In genomic region chr19:409006-409514, GRCh38 we compare ENCODE assay signal across 1 cellular context.
TF ChIP-seq lines count a peak whose summit lies in the region.

Gene C2CD4C, minus strand, starts transcription at chr19:409147. Its CDS starts 786 bp downstream, at chr19:408361.

TF ChIP-seq in HEK293, 187 proteins besides CTCF, POLR2A, EP300 and RAD21 (continued from another document):
- TF ChIP-seq, protein P1, sequence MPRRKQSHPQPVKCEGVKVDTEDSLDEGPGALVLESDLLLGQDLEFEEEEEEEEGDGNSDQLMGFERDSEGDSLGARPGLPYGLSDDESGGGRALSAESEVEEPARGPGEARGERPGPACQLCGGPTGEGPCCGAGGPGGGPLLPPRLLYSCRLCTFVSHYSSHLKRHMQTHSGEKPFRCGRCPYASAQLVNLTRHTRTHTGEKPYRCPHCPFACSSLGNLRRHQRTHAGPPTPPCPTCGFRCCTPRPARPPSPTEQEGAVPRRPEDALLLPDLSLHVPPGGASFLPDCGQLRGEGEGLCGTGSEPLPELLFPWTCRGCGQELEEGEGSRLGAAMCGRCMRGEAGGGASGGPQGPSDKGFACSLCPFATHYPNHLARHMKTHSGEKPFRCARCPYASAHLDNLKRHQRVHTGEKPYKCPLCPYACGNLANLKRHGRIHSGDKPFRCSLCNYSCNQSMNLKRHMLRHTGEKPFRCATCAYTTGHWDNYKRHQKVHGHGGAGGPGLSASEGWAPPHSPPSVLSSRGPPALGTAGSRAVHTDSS (tag by site-specific recombination; IDR thresholded peaks at IDR 0.05) = no peak
- TF ChIP-seq ZEB2 (tag by site-specific recombination; IDR thresholded peaks at IDR 0.05) (peak; percentile 59; the same call in 1 of the 2 replicates), ZNF571 (tag by site-specific recombination; IDR thresholded peaks at IDR 0.05) (no peak), ZBTB20 (tag by site-specific recombination; IDR thresholded peaks at IDR 0.05) (peak; percentile 69), ZNF426 (tag by site-specific recombination; IDR thresholded peaks at IDR 0.05) (no peak), ZNF530 (tag by site-specific recombination; IDR thresholded peaks at IDR 0.05; ENCODE audit: low read depth) (no peak), ZNF521 (tag by site-specific recombination; IDR thresholded peaks at IDR 0.05) (no peak), ZNF701 (tag by site-specific recombination; IDR thresholded peaks at IDR 0.05) (no peak), PATZ1 (tag by site-specific recombination; IDR thresholded peaks at IDR 0.05) (peak; percentile 15; the same call in 1 of the 2 replicates), ZNF843 (tag by site-specific recombination; IDR thresholded peaks at IDR 0.05) (no peak), ZNF660 (tag by site-specific recombination; IDR thresholded peaks at IDR 0.05) (no peak), ZNF792 (tag by site-specific recombination; IDR thresholded peaks at IDR 0.05) (no peak), ZNF24 (tag by site-specific recombination; IDR thresholded peaks at IDR 0.05) (no peak), ZNF639 (tag by site-specific recombination; IDR thresholded peaks at IDR 0.05) (no peak), ZNF555 (tag by site-specific recombination; conservative IDR thresholded peaks at IDR 0.05) (no peak), ZFHX2 (tag by site-specific recombination; conservative IDR thresholded peaks at IDR 0.05) (peak; percentile 92), ZBTB21 (tag by site-specific recombination; IDR thresholded peaks at IDR 0.05) (peak; percentile 52), GLIS1 (tag by site-specific recombination; IDR thresholded peaks at IDR 0.05) (peak; percentile 61; the same call in 1 of the 2 replicates), ZNF585B (tag by site-specific recombination; IDR thresholded peaks at IDR 0.05) (no peak), ZNF157 (tag by site-specific recombination; IDR thresholded peaks at IDR 0.05) (no peak), AEBP2 (tag by site-specific recombination; IDR thresholded peaks at IDR 0.05; ENCODE audit: borderline replicate concordance) (no peak), KLF9 (tag by site-specific recombination; IDR thresholded peaks at IDR 0.05; ENCODE audit: low read depth) (peak; percentile 36; the same call in 1 of the 2 replicates), ZNF664 (tag by site-specific recombination; IDR thresholded peaks at IDR 0.05) (no peak), GFI1B (tag by site-specific recombination; IDR thresholded peaks at IDR 0.05) (no peak), SALL2 (tag by site-specific recombination; IDR thresholded peaks at IDR 0.05; ENCODE audit: borderline replicate concordance) (no peak), YY1 (tag by site-specific recombination; IDR thresholded peaks at IDR 0.05) (no peak), ZNF214 (tag by site-specific recombination; IDR thresholded peaks at IDR 0.05; ENCODE audit: borderline replicate concordance) (no peak), ZIC2 (tag by site-specific recombination; IDR thresholded peaks at IDR 0.05) (peak; percentile 70; the same call in 1 of the 2 replicates), ZNF416 (tag by site-specific recombination; IDR thresholded peaks at IDR 0.05) (no peak), TRIM28 (IDR thresholded peaks at IDR 0.05; ENCODE audit: borderline replicate concordance, low read length) (no peak), ZNF529 (tag by site-specific recombination; IDR thresholded peaks at IDR 0.05; ENCODE audit: insufficient replicate concordance) (no peak), ZNF350 (tag by site-specific recombination; IDR thresholded peaks at IDR 0.05) (no peak)
- TF ChIP-seq, protein P2, sequence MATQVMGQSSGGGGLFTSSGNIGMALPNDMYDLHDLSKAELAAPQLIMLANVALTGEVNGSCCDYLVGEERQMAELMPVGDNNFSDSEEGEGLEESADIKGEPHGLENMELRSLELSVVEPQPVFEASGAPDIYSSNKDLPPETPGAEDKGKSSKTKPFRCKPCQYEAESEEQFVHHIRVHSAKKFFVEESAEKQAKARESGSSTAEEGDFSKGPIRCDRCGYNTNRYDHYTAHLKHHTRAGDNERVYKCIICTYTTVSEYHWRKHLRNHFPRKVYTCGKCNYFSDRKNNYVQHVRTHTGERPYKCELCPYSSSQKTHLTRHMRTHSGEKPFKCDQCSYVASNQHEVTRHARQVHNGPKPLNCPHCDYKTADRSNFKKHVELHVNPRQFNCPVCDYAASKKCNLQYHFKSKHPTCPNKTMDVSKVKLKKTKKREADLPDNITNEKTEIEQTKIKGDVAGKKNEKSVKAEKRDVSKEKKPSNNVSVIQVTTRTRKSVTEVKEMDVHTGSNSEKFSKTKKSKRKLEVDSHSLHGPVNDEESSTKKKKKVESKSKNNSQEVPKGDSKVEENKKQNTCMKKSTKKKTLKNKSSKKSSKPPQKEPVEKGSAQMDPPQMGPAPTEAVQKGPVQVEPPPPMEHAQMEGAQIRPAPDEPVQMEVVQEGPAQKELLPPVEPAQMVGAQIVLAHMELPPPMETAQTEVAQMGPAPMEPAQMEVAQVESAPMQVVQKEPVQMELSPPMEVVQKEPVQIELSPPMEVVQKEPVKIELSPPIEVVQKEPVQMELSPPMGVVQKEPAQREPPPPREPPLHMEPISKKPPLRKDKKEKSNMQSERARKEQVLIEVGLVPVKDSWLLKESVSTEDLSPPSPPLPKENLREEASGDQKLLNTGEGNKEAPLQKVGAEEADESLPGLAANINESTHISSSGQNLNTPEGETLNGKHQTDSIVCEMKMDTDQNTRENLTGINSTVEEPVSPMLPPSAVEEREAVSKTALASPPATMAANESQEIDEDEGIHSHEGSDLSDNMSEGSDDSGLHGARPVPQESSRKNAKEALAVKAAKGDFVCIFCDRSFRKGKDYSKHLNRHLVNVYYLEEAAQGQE (tag by site-specific recombination; IDR thresholded peaks at IDR 0.05) = no peak
- TF ChIP-seq, protein P3, sequence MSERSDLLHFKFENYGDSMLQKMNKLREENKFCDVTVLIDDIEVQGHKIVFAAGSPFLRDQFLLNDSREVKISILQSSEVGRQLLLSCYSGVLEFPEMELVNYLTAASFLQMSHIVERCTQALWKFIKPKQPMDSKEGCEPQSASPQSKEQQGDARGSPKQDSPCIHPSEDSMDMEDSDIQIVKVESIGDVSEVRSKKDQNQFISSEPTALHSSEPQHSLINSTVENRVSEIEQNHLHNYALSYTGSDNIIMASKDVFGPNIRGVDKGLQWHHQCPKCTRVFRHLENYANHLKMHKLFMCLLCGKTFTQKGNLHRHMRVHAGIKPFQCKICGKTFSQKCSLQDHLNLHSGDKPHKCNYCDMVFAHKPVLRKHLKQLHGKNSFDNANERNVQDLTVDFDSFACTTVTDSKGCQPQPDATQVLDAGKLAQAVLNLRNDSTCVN (tag by site-specific recombination; optimal IDR thresholded peaks at IDR 0.05) = peak; percentile 43
- TF ChIP-seq, protein P4, sequence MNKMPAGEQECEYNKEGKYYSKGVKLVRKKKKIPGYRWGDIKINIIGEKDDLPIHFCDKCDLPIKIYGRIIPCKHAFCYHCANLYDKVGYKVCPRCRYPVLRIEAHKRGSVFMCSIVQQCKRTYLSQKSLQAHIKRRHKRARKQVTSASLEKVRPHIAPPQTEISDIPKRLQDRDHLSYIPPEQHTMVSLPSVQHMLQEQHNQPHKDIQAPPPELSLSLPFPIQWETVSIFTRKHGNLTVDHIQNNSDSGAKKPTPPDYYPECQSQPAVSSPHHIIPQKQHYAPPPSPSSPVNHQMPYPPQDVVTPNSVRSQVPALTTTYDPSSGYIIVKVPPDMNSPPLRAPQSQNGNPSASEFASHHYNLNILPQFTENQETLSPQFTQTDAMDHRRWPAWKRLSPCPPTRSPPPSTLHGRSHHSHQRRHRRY (tag by site-specific recombination; IDR thresholded peaks at IDR 0.05) = no peak
- TF ChIP-seq, protein P5, sequence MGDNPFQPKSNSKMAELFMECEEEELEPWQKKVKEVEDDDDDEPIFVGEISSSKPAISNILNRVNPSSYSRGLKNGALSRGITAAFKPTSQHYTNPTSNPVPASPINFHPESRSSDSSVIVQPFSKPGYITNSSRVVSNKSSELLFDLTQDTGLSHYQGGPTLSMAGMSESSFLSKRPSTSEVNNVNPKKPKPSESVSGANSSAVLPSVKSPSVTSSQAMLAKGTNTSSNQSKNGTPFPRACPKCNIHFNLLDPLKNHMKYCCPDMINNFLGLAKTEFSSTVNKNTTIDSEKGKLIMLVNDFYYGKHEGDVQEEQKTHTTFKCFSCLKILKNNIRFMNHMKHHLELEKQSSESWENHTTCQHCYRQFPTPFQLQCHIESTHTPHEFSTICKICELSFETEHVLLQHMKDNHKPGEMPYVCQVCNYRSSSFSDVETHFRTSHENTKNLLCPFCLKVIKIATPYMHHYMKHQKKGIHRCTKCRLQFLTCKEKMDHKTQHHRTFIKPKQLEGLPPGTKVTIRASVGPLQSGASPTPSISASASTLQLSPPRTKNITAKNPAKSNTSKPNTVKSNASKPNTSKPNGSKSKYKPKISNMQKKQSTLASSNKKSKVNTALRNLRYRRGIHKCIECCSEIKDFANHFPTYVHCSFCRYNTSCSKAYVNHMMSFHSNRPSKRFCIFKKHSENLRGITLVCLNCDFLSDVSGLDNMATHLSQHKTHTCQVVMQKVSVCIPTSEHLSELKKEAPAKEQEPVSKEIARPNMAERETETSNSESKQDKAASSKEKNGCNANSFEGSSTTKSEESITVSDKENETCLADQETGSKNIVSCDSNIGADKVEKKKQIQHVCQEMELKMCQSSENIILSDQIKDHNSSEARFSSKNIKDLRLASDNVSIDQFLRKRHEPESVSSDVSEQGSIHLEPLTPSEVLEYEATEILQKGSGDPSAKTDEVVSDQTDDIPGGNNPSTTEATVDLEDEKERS (tag by site-specific recombination; IDR thresholded peaks at IDR 0.05) = no peak
- TF ChIP-seq, protein P6, sequence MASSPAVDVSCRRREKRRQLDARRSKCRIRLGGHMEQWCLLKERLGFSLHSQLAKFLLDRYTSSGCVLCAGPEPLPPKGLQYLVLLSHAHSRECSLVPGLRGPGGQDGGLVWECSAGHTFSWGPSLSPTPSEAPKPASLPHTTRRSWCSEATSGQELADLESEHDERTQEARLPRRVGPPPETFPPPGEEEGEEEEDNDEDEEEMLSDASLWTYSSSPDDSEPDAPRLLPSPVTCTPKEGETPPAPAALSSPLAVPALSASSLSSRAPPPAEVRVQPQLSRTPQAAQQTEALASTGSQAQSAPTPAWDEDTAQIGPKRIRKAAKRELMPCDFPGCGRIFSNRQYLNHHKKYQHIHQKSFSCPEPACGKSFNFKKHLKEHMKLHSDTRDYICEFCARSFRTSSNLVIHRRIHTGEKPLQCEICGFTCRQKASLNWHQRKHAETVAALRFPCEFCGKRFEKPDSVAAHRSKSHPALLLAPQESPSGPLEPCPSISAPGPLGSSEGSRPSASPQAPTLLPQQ (tag by site-specific recombination; IDR thresholded peaks at IDR 0.05) = 0 out of 2 replicates have a peak, but pooled peaks have one; percentile 14
- TF ChIP-seq, protein P7, sequence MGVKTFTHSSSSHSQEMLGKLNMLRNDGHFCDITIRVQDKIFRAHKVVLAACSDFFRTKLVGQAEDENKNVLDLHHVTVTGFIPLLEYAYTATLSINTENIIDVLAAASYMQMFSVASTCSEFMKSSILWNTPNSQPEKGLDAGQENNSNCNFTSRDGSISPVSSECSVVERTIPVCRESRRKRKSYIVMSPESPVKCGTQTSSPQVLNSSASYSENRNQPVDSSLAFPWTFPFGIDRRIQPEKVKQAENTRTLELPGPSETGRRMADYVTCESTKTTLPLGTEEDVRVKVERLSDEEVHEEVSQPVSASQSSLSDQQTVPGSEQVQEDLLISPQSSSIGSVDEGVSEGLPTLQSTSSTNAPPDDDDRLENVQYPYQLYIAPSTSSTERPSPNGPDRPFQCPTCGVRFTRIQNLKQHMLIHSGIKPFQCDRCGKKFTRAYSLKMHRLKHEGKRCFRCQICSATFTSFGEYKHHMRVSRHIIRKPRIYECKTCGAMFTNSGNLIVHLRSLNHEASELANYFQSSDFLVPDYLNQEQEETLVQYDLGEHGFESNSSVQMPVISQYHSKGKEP (tag by site-specific recombination; IDR thresholded peaks at IDR 0.05) = 0 out of 2 replicates have a peak, but pooled peaks have one; percentile 17
